9 cellular contexts compared by ENCODE assay signal in the genomic region with DNA sequence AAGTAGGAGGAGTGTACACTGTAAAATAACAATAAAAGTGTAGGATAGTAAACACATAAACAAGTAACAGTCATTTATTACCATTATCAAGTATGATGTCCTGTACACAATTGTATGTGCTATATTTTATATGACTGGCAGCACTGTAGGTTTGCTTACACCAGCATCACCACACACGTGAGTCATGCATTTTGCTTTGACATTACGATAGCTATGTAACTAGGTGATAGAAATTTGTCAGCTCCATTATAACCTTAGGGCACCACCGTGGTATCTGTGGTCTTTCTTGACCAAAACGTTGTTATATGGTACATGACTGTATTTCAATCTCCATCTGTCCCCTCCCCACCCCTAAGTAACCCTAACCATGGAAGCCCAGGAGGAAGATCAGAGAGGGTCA. TPM values are rescaled to one million over a fixed set of nuclear protein-coding genes. Genes with fewer than 3 reads are reported as not detected.
DNase-seq lines count a peak whose midpoint lies in the region; ATAC-seq and TF ChIP-seq lines count a peak whose summit lies in the region.
"Had no signal": no experiment of that assay in that cellular context is flagged by ENCODE, and none has a peak within 500 bp of the region (broad histone marks: within the 10 kb centered on the region; RNA-seq: fewer than 3 reads in every experiment).

No MANE protein-coding gene starts in this region.

- H3K36me3 Mint-ChIP-seq in HFFc6 (ENCODE audit: low read depth) (peaks cover 9% of the 10 kb centered on the region; the same call in 1 of the 2 replicates), mesothelial cell of epicardium (no peaks in the 10 kb centered on the region)

- intact Hi-C loops in A673 (cut with micrococcal nuclease; ENCODE audit: unreplicated experiment) = no loop called here

- peak overlapping the region; percentile 69 for H3K4me3 ChIP-seq in A673 (ENCODE audit: low read depth, low read length, poor library complexity, severe bottlenecking)

- H3K4me1 Mint-ChIP-seq in HFFc6 (ENCODE audit: low read depth) (peaks cover 32% of the 10 kb centered on the region), mesothelial cell of epicardium (peaks cover 24% of the 10 kb centered on the region)

- H3K36me3 ChIP-seq in A673 (ENCODE audit: insufficient read depth, low read length, poor library complexity, severe bottlenecking) = peaks cover 7% of the 10 kb centered on the region

- TSS peak; percentile 74 for BruUV-seq in A673 (replicated peaks; lab: Mats Ljungman, UMichigan)

- no peaks in the 10 kb centered on the region; the same call in 1 of the 2 replicates for H3K27me3 Mint-ChIP-seq in HFFc6 (ENCODE audit: insufficient read depth)
- peaks cover 26% of the 10 kb centered on the region for H3K27me3 Mint-ChIP-seq in mesothelial cell of epicardium (ENCODE audit: low read depth)

- POLR2A ChIA-PET in A673 (lab: Charles Lee; ENCODE audit: low non-redundant PET) = no interaction called here

- DNase-seq in A673 (ENCODE audit: low spot score) = no peak
- DNase-seq in HFFc6 = peak; percentile 40
- peak; percentile 19 for DNase-seq in astrocyte of the hippocampus (ENCODE audit: low read depth, low spot score)
- no peak for DNase-seq in mesothelial cell of epicardium (ENCODE audit: low spot score in 2 of 2, unreplicated experiment in 2 of 2)
- DNase-seq in CD1c-positive myeloid dendritic cell (ENCODE audit: extremely low spot score) = no peak
- DNase-seq in ureter (ENCODE audit: low spot score) = no peak
- no peak for DNase-seq in DMS 273 (lab: John Stamatoyannopoulos, UW; ENCODE audit: unreplicated experiment)
- DNase-seq: NCI-H2029 treated with DMSO at 0.1 percent for 48 hours had no signal

- H3K4me1 ChIP-seq in A673 (ENCODE audit: insufficient read depth, low read length, poor library complexity, severe bottlenecking) = peaks cover 22% of the 10 kb centered on the region

- H3K27ac ChIP-seq in A673 (ENCODE audit: low read depth, low read length, poor library complexity, severe bottlenecking) = peak overlapping the region; percentile 20

- H3K27ac Mint-ChIP-seq in HFFc6 (peak overlapping the region; percentile 89), mesothelial cell of epicardium (peak overlapping the region; percentile 87)

- CTCF ChIA-PET in A673 (lab: Charles Lee) = no interaction called here

- H3K9me3 Mint-ChIP-seq in HFFc6 (no peaks in the 10 kb centered on the region), mesothelial cell of epicardium (no peaks in the 10 kb centered on the region)

- peak overlapping the region; percentile 95 for H3K4me3 Mint-ChIP-seq in HFFc6
- H3K4me3 Mint-ChIP-seq in mesothelial cell of epicardium = peak overlapping the region; percentile 89

- no peak for ATAC-seq in GM21576 (IDR thresholded peaks at IDR 0.05; ENCODE audit: unreplicated experiment)

- H3K9me3 ChIP-seq in A673 (ENCODE audit: low read depth, low read length, poor library complexity, severe bottlenecking) = no peaks in the 10 kb centered on the region

- TF ChIP-seq CTCF in A673 (conservative IDR thresholded peaks at IDR 0.05; ENCODE audit: low read depth, low read length) = no peak
- no peak for TF ChIP-seq CTCF in HFFc6 (IDR thresholded peaks at IDR 0.05)
- TF ChIP-seq CTCF in mesothelial cell of epicardium (IDR thresholded peaks at IDR 0.05; ENCODE audit: unreplicated experiment) = no peak

- no peaks in the 10 kb centered on the region for H3K27me3 ChIP-seq in A673 (replicated peaks; ENCODE audit: insufficient read depth, low read depth, low read length, poor library complexity)

RNA-seq across cellular contexts. Expression of a gene that starts 1.1 kb away (rescaled TPM):
- total RNA-seq in A673 (2021) (51.7 and 59.1 TPM in 2 replicates), mesothelial cell of epicardium (15.9 to 18.0 TPM (median 17.3 TPM) in 3 replicates), ureter (27.3 TPM)
- total RNA-seq in HFFc6 (2021; fragmentation: NEBNext Ultra II Directional; extraction: Animal tissue kit (Norgen Biotek cat#: 25700)) = 10 to 100 TPM in 2 of 6 experiments, 1 to 10 TPM in 4; 8.6 to 11.5 (median 9.8) TPM

RNA-seq across cellular contexts. Expression of a gene that starts 37.0 kb away (rescaled TPM):
- total RNA-seq in A673 (2021) = 104 and 110 TPM in 2 replicates
- 100 to 1,000 TPM in 3 of 6 experiments, 10 to 100 TPM in 3; 90.4 to 104 (median 100.0) TPM for total RNA-seq in HFFc6 (2021; fragmentation: NEBNext Ultra II Directional; extraction: Animal tissue kit (Norgen Biotek cat#: 25700))
- 59.8 to 63.0 TPM (median 61.2 TPM) in 3 replicates for total RNA-seq in mesothelial cell of epicardium
- 186 TPM for total RNA-seq in ureter

RNA-seq across cellular contexts. Expression of a gene that starts 51.0 kb away (rescaled TPM):
- total RNA-seq in A673 (2021) = 116 and 129 TPM in 2 replicates
- 1 to 10 TPM; 1.4 to 5.4 (median 1.6) TPM for total RNA-seq in HFFc6 (2021; fragmentation: NEBNext Ultra II Directional; extraction: Animal tissue kit (Norgen Biotek cat#: 25700))
- total RNA-seq in mesothelial cell of epicardium = 9.6 to 10.3 TPM (median 10.1 TPM) in 3 replicates
- total RNA-seq in ureter = 27.0 TPM

Comparison
In these comparisons a context has a peak if more than half of its experiments do, and no peak if none do; other contexts are left out.
1. DNase-seq: peak in HFFc6 (single experiment) and astrocyte of the hippocampus (single experiment); none in A673 (single experiment), mesothelial cell of epicardium (0 of 2), CD1c-positive myeloid dendritic cell (single experiment), ureter (single experiment) and DMS 273 (single experiment).